Comparison of ENCODE assay signal across 17 cellular contexts in genomic region chr11:33944693-33945424, GRCh38.
"Had no signal": no experiment of that assay in that cellular context is flagged by ENCODE, and none has a peak within 500 bp of the region (broad histone marks: within the 10 kb centered on the region; RNA-seq: fewer than 3 reads in every experiment).

No MANE protein-coding gene starts in this region.

- H3K27me3 Mint-ChIP-seq: type B pancreatic cell had no signal

- H3K36me3 Mint-ChIP-seq: mesothelial cell of epicardium, natural killer cell, type B pancreatic cell had no signal

- H3K4me1 ChIP-seq: colonic mucosa, sigmoid colon had no signal

- H3K36me3 ChIP-seq: colonic mucosa, heart left ventricle, right atrium auricular region, sigmoid colon, suprapubic skin, thyroid gland had no signal

- H3K27me3 ChIP-seq: colonic mucosa, heart left ventricle, right atrium auricular region, sigmoid colon, suprapubic skin, thyroid gland had no signal

- ATAC-seq: heart left ventricle, natural killer cell had no signal

- H3K9me3 Mint-ChIP-seq: mesothelial cell of epicardium, natural killer cell, neural crest cell, type B pancreatic cell had no signal

- H3K4me1 Mint-ChIP-seq: natural killer cell had no signal

- H3K9me3 ChIP-seq: colonic mucosa, heart left ventricle, right atrium auricular region, sigmoid colon, suprapubic skin, thyroid gland had no signal

- H3K27ac ChIP-seq: colonic mucosa, heart left ventricle, right atrium auricular region, sigmoid colon, skin epidermis, suprapubic skin, thyroid gland had no signal

- H3K4me3 Mint-ChIP-seq: mesothelial cell of epicardium, natural killer cell, neural crest cell, type B pancreatic cell had no signal

- DNase-seq: colonic mucosa; dermis blood vessel endothelial cell; heart left ventricle; hippocampal formation; kidney glomerular epithelial cell; natural killer cell; posterior cingulate gyrus; sigmoid colon; stimulated activated CD4-positive, alpha-beta T cell treated with anti-CD3 and anti-CD28 coated beads, Interleukin-2, amount 100 ng/mL, for 24 hours; stimulated activated naive CD4-positive, alpha-beta T cell treated with Interleukin-2 at 50 U/mL for 16 hours; thyroid gland had no signal

- H3K4me3 ChIP-seq: colonic mucosa, heart left ventricle, right atrium auricular region, sigmoid colon, skin epidermis, suprapubic skin, thyroid gland had no signal

- H3K27ac Mint-ChIP-seq: mesothelial cell of epicardium, natural killer cell had no signal
